14 cellular contexts compared by ENCODE assay signal in genomic region chr5:140967226-140967893, GRCh38. TPM values are rescaled to one million over a fixed set of nuclear protein-coding genes. Genes with fewer than 3 reads are reported as not detected.
A peak's percentile ranks its signal among the peaks of the same experiment; 100 is the strongest.
DNase-seq lines count a peak whose midpoint lies in the region; ATAC-seq and TF ChIP-seq lines count a peak whose summit lies in the region.
"Had no signal": no experiment of that assay in that cellular context is flagged by ENCODE, and none has a peak within 500 bp of the region (broad histone marks: within the 10 kb centered on the region; RNA-seq: fewer than 3 reads in every experiment).

No MANE protein-coding gene starts in this region.

- H3K23me2 ChIP-seq in H9 (ENCODE audit: insufficient read length, low read depth, low read length, poor library complexity, severe bottlenecking) = peaks cover 14% of the 10 kb centered on the region

- peaks cover 2% of the 10 kb centered on the region for H4K20me1 ChIP-seq in H9 (ENCODE audit: control insufficient read depth, insufficient read depth, insufficient read length)

- H3K36me3 Mint-ChIP-seq in H9 (ENCODE audit: insufficient read depth in 1 of 3, low read depth in 3 of 3) (peaks cover 0 to 4% (median 2%) of the 10 kb centered on the region in 3 experiments; a peak in 3 of 7 replicates), chondrocyte (ENCODE audit: low read depth) (peaks cover 2% of the 10 kb centered on the region)
- H3K36me3 Mint-ChIP-seq: stimulated activated effector memory CD8-positive, alpha-beta T cell treated with anti-CD3 and anti-CD28 coated beads, Interleukin-12 subunit alpha, Interleukin-12 subunit beta, amount 100 ng/mL, for 72 hours had no signal

- H2BK5ac ChIP-seq in H9 (ENCODE audit: insufficient read length, low read length) = no peak overlapping the region

- no peaks in the 10 kb centered on the region for H3K9me3 ChIP-seq in H9 (ENCODE audit: control insufficient read depth, low read depth, low read length)
- H3K9me3 ChIP-seq in left lung = no peaks in the 10 kb centered on the region
- H3K9me3 ChIP-seq in skeletal muscle tissue (ENCODE audit: control insufficient read depth in 3 of 3, low read length in 3 of 3) = no peaks in the 10 kb centered on the region

- H3K27me3 ChIP-seq in H9 (ENCODE audit: insufficient read depth, low read length) = peaks cover 6% of the 10 kb centered on the region; the same call in 1 of the 2 replicates
- H3K27me3 ChIP-seq in left lung = peaks cover 0 to 42% of the 10 kb centered on the region in 2 donors
- H3K27me3 ChIP-seq in skeletal muscle tissue (ENCODE audit: control insufficient read depth in 3 of 3, insufficient read depth in 3 of 3, low read length in 3 of 3) = peaks cover 24 to 26% (median 25%) of the 10 kb centered on the region in 3 donors

- no peak overlapping the region for H3K23ac ChIP-seq in H9 (ENCODE audit: insufficient read length, low read depth, low read length)

- H3K4ac ChIP-seq in H9 (ENCODE audit: low read depth, low read length) = no peak overlapping the region

- H3K27ac ChIP-seq in H9 (ENCODE audit: insufficient read length, low read depth, low read length) = no peak overlapping the region
- peak overlapping the region in 1 of 2 donors; percentile 54 for H3K27ac ChIP-seq in left lung
- H3K27ac ChIP-seq in skeletal muscle tissue (ENCODE audit: low read depth, low read length) = no peak overlapping the region
- H3K27ac ChIP-seq: C4-2B had no signal

- peaks cover 3% of the 10 kb centered on the region; the same call in 1 of the 2 replicates for H3K4me1 ChIP-seq in H9 (ENCODE audit: insufficient read depth, low read length)
- peaks cover 0 to 8% of the 10 kb centered on the region in 2 donors for H3K4me1 ChIP-seq in left lung
- peaks cover 8 to 14% (median 13%) of the 10 kb centered on the region in 3 donors for H3K4me1 ChIP-seq in skeletal muscle tissue (ENCODE audit: control insufficient read depth in 3 of 3, insufficient read depth in 3 of 3, low read length in 3 of 3)

- H2BK120ac ChIP-seq in H9 (ENCODE audit: low read depth, low read length, poor library complexity, severe bottlenecking) = no peak overlapping the region

- no peak for TF ChIP-seq POLR2A in erythroblast (IDR thresholded peaks at IDR 0.05; ENCODE audit: low read length)

- no peaks in the 10 kb centered on the region for H3K9me3 Mint-ChIP-seq in H9
- H3K9me3 Mint-ChIP-seq in chondrocyte (ENCODE audit: low read depth) = no peaks in the 10 kb centered on the region
- H3K9me3 Mint-ChIP-seq: stimulated activated effector memory CD8-positive, alpha-beta T cell treated with anti-CD3 and anti-CD28 coated beads, Interleukin-12 subunit alpha, Interleukin-12 subunit beta, amount 100 ng/mL, for 72 hours had no signal

- H4K8ac ChIP-seq in H9 (replicated peaks; ENCODE audit: insufficient read length, low read depth, low read length) = no peak overlapping the region

- no peak overlapping the region for H3K18ac ChIP-seq in H9 (ENCODE audit: insufficient read length, low read depth, low read length)

- no peak overlapping the region for H2AFZ ChIP-seq in H9 (ENCODE audit: low read length)

- no peak overlapping the region for H3T11ph ChIP-seq in H9 (ENCODE audit: low read length)

- no peak overlapping the region for H4K91ac ChIP-seq in H9 (ENCODE audit: insufficient read length, low read depth, low read length)

- H3K4me3 Mint-ChIP-seq in H9 (peak overlapping the region; percentile 82 to 84), chondrocyte (ENCODE audit: unreplicated experiment) (peak overlapping the region; percentile 96)
- H3K4me3 Mint-ChIP-seq: stimulated activated effector memory CD8-positive, alpha-beta T cell treated with anti-CD3 and anti-CD28 coated beads, Interleukin-12 subunit alpha, Interleukin-12 subunit beta, amount 100 ng/mL, for 72 hours had no signal

- no peak overlapping the region for H2AK5ac ChIP-seq in H9 (ENCODE audit: insufficient read length, low read length)

- no peak overlapping the region for H2BK20ac ChIP-seq in H9 (ENCODE audit: low read depth, low read length, poor library complexity, severe bottlenecking)

- H3K14ac ChIP-seq in H9 (ENCODE audit: insufficient read depth, low read length) = no peak overlapping the region; the same call in 1 of the 2 replicates

- no peak overlapping the region for H4K5ac ChIP-seq in H9 (ENCODE audit: insufficient read length, low read depth, low read length)

- H3K4me2 ChIP-seq in H9 (ENCODE audit: insufficient read depth, insufficient read length, low read length) = peak overlapping the region; percentile 54

- peak; percentile 56 for DNase-seq in H9
- peak; percentile 90 for DNase-seq in chondrocyte (ENCODE audit: low spot score)
- no peak for DNase-seq in left lung
- DNase-seq in SIG-M5 treated with dmso at 0.1 percent for 504 hours (lab: John Stamatoyannopoulos, UW; ENCODE audit: unreplicated experiment) = no peak
- no peak for DNase-seq in NCI-H345 treated with DMSO at 0.1 percent for 48 hours (lab: John Stamatoyannopoulos, UW; ENCODE audit: unreplicated experiment)
- no peak for DNase-seq in activated naive CD4-positive, alpha-beta T cell (lab: John Stamatoyannopoulos, UW)
- no peak for DNase-seq in erythroblast (lab: John Stamatoyannopoulos, UW)
- DNase-seq: Karpas-422, NCI-H446, SIG-M5 had no signal

- TF ChIP-seq CTCF in H9 (conservative IDR thresholded peaks at IDR 0.05) = no peak
- TF ChIP-seq CTCF in chondrocyte (IDR thresholded peaks at IDR 0.05) = no peak
- TF ChIP-seq CTCF in left lung (IDR thresholded peaks at IDR 0.05) = no peak

- intact Hi-C loops in left lung (cut with DNase I) = no loop called here

- peak; percentile 29 for ATAC-seq in left lung
- ATAC-seq: activated CD4-positive, CD25-positive, alpha-beta regulatory T cell treated with anti-CD3 and anti-CD28 coated beads, Interleukin-2, amount 50 U/mL, for 24 hours had no signal

- no peak overlapping the region for H2BK12ac ChIP-seq in H9 (ENCODE audit: insufficient read length, low read depth, low read length)

- no peak overlapping the region for H2BK15ac ChIP-seq in H9 (ENCODE audit: low read depth, low read length)

- H3K4me3 ChIP-seq in left lung (peak overlapping the region; percentile 48 to 51), skeletal muscle tissue (ENCODE audit: low read length in 3 of 3) (peak overlapping the region; percentile 45 to 67 (median 60))

- no peaks in the 10 kb centered on the region for H3K79me2 ChIP-seq in H9 (ENCODE audit: insufficient read depth, low read length)

- peaks cover 41% of the 10 kb centered on the region for H3K27me3 Mint-ChIP-seq in H9 (ENCODE audit: low read depth)
- H3K27me3 Mint-ChIP-seq in chondrocyte (ENCODE audit: low read depth) = no peaks in the 10 kb centered on the region

- H3K9ac ChIP-seq in H9 (ENCODE audit: extremely low read depth, insufficient read length, low read length) = peak overlapping the region; percentile 32
- H3K9ac ChIP-seq in skeletal muscle tissue (ENCODE audit: low read depth in 1 of 3, low read length in 3 of 3) = no peak overlapping the region

- H3K56ac ChIP-seq in H9 (ENCODE audit: insufficient read length, low read depth, low read length) = no peak overlapping the region

- H3K4me1 Mint-ChIP-seq in H9 (peaks cover 40 to 44% of the 10 kb centered on the region in 2 experiments), chondrocyte (ENCODE audit: low read depth) (peaks cover 46% of the 10 kb centered on the region)
- H3K4me1 Mint-ChIP-seq: stimulated activated effector memory CD8-positive, alpha-beta T cell treated with anti-CD3 and anti-CD28 coated beads, Interleukin-12 subunit alpha, Interleukin-12 subunit beta, amount 100 ng/mL, for 72 hours had no signal

- H3K27ac Mint-ChIP-seq in H9 (no peak overlapping the region), chondrocyte (ENCODE audit: unreplicated experiment) (no peak overlapping the region)
- H3K27ac Mint-ChIP-seq: stimulated activated effector memory CD8-positive, alpha-beta T cell treated with anti-CD3 and anti-CD28 coated beads, Interleukin-12 subunit alpha, Interleukin-12 subunit beta, amount 100 ng/mL, for 72 hours had no signal

- H3K36me3 ChIP-seq in left lung = no peaks in the 10 kb centered on the region
- no peaks in the 10 kb centered on the region for H3K36me3 ChIP-seq in skeletal muscle tissue (ENCODE audit: control insufficient read depth in 3 of 3, insufficient read depth in 3 of 3, low read length in 3 of 3)

- WGBS in H9 (ENCODE audit: extremely low coverage, insufficient read length, low lambda C conversion rate) = no CpG with 5 or more reads among the region's 34 CpGs

- H3K79me1 ChIP-seq in H9 (ENCODE audit: insufficient read depth, low read depth, low read length, poor library complexity, severe bottlenecking) = no peaks in the 10 kb centered on the region

RNA-seq across cellular contexts. Expression of gene PCDHAC2, which starts 1.1 kb away (rescaled TPM):
- 4.8 and 5.4 TPM in 2 replicates for total RNA-seq in H9 (2021)
- 4.9 to 7.1 TPM (median 6.7 TPM) in 3 replicates for total RNA-seq in chondrocyte
- total RNA-seq in left lung = 10 to 100 TPM in 1 of 2 donors, 1 to 10 TPM in 1; 9.9 to 12.6 TPM
- total RNA-seq in skeletal muscle tissue = 2.1 TPM

RNA-seq across cellular contexts. Expression of gene PCDHAC1, which starts 41.3 kb away (rescaled TPM):
- 8.0 and 8.7 TPM in 2 replicates for total RNA-seq in H9 (2021)
- total RNA-seq in chondrocyte = 5.8 to 7.2 TPM (median 7.1 TPM) in 3 replicates
- total RNA-seq in left lung = 1 to 10 TPM; 6.7 to 8.3 TPM
- total RNA-seq in skeletal muscle tissue = 0.52 TPM

Comparison
In these comparisons a context has a peak if more than half of its experiments do, and no peak if none do; other contexts are left out.
1. DNase-seq: peak in H9 (single experiment) and chondrocyte (single experiment); none in left lung (0 of 2), SIG-M5 treated with dmso at 0.1 percent for 504 hours (single experiment), NCI-H345 treated with DMSO at 0.1 percent for 48 hours (single experiment), activated naive CD4-positive, alpha-beta T cell (0 of 4) and erythroblast (0 of 2).